1 cellular context compared by ENCODE assay signal in genomic region chr4:48031802-48032525, GRCh38.
TF ChIP-seq lines count a peak whose summit lies in the region.

No MANE protein-coding gene starts in this region.

TF ChIP-seq in IMR-90, 13 proteins besides CTCF, POLR2A, EP300 and RAD21:
- TF ChIP-seq FOS (IDR thresholded peaks at IDR 0.05; ENCODE audit: low read depth, low read length) (no peak), RCOR1 (IDR thresholded peaks at IDR 0.05; ENCODE audit: insufficient replicate concordance, low read length) (no peak), RFX5 (IDR thresholded peaks at IDR 0.05; ENCODE audit: low read depth, low read length) (no peak), CHD1 (IDR thresholded peaks at IDR 0.05; ENCODE audit: low read depth, low read length) (no peak), MAZ (IDR thresholded peaks at IDR 0.05; ENCODE audit: borderline replicate concordance, low read depth, low read length) (no peak), SMC3 (IDR thresholded peaks at IDR 0.05; ENCODE audit: low read depth, low read length) (no peak), BHLHE40 (IDR thresholded peaks at IDR 0.05; ENCODE audit: low read depth, low read length) (no peak), MAFK (IDR thresholded peaks at IDR 0.05; ENCODE audit: low read depth, low read length) (no peak), CEBPB (IDR thresholded peaks at IDR 0.05; ENCODE audit: low read depth, low read length) (no peak), NFE2L2 (IDR thresholded peaks at IDR 0.05; ENCODE audit: low read depth, low read length) (no peak), ELK1 (IDR thresholded peaks at IDR 0.05; ENCODE audit: borderline replicate concordance, low read depth, low read length) (no peak), MXI1 (IDR thresholded peaks at IDR 0.05; ENCODE audit: borderline replicate concordance, low read depth, low read length) (no peak)
- TF ChIP-seq, protein P1, sequence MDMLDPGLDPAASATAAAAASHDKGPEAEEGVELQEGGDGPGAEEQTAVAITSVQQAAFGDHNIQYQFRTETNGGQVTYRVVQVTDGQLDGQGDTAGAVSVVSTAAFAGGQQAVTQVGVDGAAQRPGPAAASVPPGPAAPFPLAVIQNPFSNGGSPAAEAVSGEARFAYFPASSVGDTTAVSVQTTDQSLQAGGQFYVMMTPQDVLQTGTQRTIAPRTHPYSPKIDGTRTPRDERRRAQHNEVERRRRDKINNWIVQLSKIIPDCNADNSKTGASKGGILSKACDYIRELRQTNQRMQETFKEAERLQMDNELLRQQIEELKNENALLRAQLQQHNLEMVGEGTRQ (IDR thresholded peaks at IDR 0.05; ENCODE audit: low read depth, low read length) = no peak
